Comparison of ENCODE assay signal across 1 cellular context in genomic region chr1:236757640-236758039, GRCh38.
A peak's percentile ranks its signal among the peaks of the same experiment; 100 is the strongest.
TF ChIP-seq lines count a peak whose summit lies in the region.

No MANE protein-coding gene starts in this region.

TF ChIP-seq in HepG2, 621 proteins besides CTCF, POLR2A, EP300 and RAD21 (continued from another document and continues in another):
- no peak for TF ChIP-seq ETS1 (CRISPR knock-in tag; IDR thresholded peaks at IDR 0.05)
- no peak for TF ChIP-seq ZNF703 (CRISPR knock-in tag; IDR thresholded peaks at IDR 0.05; ENCODE audit: borderline replicate concordance)
- TF ChIP-seq ZNF687 (CRISPR knock-in tag; IDR thresholded peaks at IDR 0.05): no peak
- no peak for TF ChIP-seq ZNF704 (CRISPR knock-in tag; IDR thresholded peaks at IDR 0.05; ENCODE audit: borderline replicate concordance)
- TF ChIP-seq ZSCAN25 (CRISPR knock-in tag; IDR thresholded peaks at IDR 0.05): no peak
- no peak for TF ChIP-seq SRF (IDR thresholded peaks at IDR 0.05; ENCODE audit: low read depth, low read length)
- 0 out of 2 replicates have a peak, but pooled peaks have one; percentile 11 for TF ChIP-seq CEBPG (CRISPR knock-in tag; IDR thresholded peaks at IDR 0.05)
- TF ChIP-seq CBFB (CRISPR knock-in tag; IDR thresholded peaks at IDR 0.05): no peak
- 0 out of 2 replicates have a peak, but pooled peaks have one; percentile 29 for TF ChIP-seq NCOA2 (CRISPR knock-in tag; IDR thresholded peaks at IDR 0.05)
- no peak for TF ChIP-seq GPBP1L1 (CRISPR knock-in tag; IDR thresholded peaks at IDR 0.05)
- no peak for TF ChIP-seq ERF (CRISPR knock-in tag; IDR thresholded peaks at IDR 0.05)
- TF ChIP-seq ZC3H4 (CRISPR knock-in tag; IDR thresholded peaks at IDR 0.05; ENCODE audit: borderline replicate concordance): no peak
- TF ChIP-seq ZNF577 (CRISPR knock-in tag; IDR thresholded peaks at IDR 0.05; ENCODE audit: borderline replicate concordance, low read depth): no peak
- no peak for TF ChIP-seq MIER2 (CRISPR knock-in tag; IDR thresholded peaks at IDR 0.05)
- no peak for TF ChIP-seq ELF1 (CRISPR knock-in tag; IDR thresholded peaks at IDR 0.05)
- TF ChIP-seq DZIP1 (CRISPR knock-in tag; IDR thresholded peaks at IDR 0.05): no peak
- no peak for TF ChIP-seq JDP2 (CRISPR knock-in tag; IDR thresholded peaks at IDR 0.05; ENCODE audit: borderline replicate concordance)
- no peak for TF ChIP-seq ZBED4 (CRISPR knock-in tag; IDR thresholded peaks at IDR 0.05; ENCODE audit: borderline replicate concordance)
- TF ChIP-seq ZNF3 (CRISPR knock-in tag; IDR thresholded peaks at IDR 0.05): no peak
- no peak for TF ChIP-seq CENPBD1 (CRISPR knock-in tag; IDR thresholded peaks at IDR 0.05; ENCODE audit: borderline replicate concordance, low read depth)
- TF ChIP-seq NFIC (IDR thresholded peaks at IDR 0.05; ENCODE audit: low read length): no peak
- no peak for TF ChIP-seq THAP11 (CRISPR knock-in tag; IDR thresholded peaks at IDR 0.05)
- no peak for TF ChIP-seq NFRKB (IDR thresholded peaks at IDR 0.05)
- TF ChIP-seq SRSF4 (IDR thresholded peaks at IDR 0.05; ENCODE audit: low read depth, low read length, poor library complexity, severe bottlenecking): no peak
- TF ChIP-seq NFYB (CRISPR knock-in tag; IDR thresholded peaks at IDR 0.05): no peak
- TF ChIP-seq ZNF546 (CRISPR knock-in tag; conservative IDR thresholded peaks at IDR 0.05): no peak
- TF ChIP-seq ZNF564 (CRISPR knock-in tag; IDR thresholded peaks at IDR 0.05): no peak
- TF ChIP-seq, protein P1, sequence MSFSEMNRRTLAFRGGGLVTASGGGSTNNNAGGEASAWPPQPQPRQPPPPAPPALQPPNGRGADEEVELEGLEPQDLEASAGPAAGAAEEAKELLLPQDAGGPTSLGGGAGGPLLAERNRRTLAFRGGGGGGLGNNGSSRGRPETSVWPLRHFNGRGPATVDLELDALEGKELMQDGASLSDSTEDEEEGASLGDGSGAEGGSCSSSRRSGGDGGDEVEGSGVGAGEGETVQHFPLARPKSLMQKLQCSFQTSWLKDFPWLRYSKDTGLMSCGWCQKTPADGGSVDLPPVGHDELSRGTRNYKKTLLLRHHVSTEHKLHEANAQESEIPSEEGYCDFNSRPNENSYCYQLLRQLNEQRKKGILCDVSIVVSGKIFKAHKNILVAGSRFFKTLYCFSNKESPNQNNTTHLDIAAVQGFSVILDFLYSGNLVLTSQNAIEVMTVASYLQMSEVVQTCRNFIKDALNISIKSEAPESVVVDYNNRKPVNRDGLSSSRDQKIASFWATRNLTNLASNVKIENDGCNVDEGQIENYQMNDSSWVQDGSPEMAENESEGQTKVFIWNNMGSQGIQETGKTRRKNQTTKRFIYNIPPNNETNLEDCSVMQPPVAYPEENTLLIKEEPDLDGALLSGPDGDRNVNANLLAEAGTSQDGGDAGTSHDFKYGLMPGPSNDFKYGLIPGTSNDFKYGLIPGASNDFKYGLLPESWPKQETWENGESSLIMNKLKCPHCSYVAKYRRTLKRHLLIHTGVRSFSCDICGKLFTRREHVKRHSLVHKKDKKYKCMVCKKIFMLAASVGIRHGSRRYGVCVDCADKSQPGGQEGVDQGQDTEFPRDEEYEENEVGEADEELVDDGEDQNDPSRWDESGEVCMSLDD (CRISPR knock-in tag; IDR thresholded peaks at IDR 0.05; ENCODE audit: borderline replicate concordance): no peak
- no peak for TF ChIP-seq AGO1 (IDR thresholded peaks at IDR 0.05; ENCODE audit: low read depth, low read length, poor library complexity, severe bottlenecking)
- TF ChIP-seq TSC22D2 (CRISPR knock-in tag; IDR thresholded peaks at IDR 0.05; ENCODE audit: borderline replicate concordance): no peak
- peak; percentile 41 for TF ChIP-seq ASH2L (IDR thresholded peaks at IDR 0.05; ENCODE audit: insufficient read length, low read depth, low read length)
- TF ChIP-seq, protein P2, sequence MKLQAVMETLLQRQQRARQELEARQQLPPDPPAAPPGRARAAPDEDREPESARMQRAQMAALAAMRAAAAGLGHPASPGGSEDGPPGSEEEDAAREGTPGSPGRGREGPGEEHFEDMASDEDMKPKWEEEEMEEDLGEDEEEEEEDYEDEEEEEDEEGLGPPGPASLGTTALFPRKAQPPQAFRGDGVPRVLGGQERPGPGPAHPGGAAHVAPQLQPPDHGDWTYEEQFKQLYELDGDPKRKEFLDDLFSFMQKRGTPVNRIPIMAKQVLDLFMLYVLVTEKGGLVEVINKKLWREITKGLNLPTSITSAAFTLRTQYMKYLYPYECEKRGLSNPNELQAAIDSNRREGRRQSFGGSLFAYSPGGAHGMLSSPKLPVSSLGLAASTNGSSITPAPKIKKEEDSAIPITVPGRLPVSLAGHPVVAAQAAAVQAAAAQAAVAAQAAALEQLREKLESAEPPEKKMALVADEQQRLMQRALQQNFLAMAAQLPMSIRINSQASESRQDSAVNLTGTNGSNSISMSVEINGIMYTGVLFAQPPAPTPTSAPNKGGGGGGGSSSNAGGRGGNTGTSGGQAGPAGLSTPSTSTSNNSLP (IDR thresholded peaks at IDR 0.05; ENCODE audit: low read depth, low read length): peak; percentile 46; the same call in 1 of the 2 replicates
- TF ChIP-seq ZNF207 (IDR thresholded peaks at IDR 0.05; ENCODE audit: borderline replicate concordance): no peak
- no peak for TF ChIP-seq ZFP82 (CRISPR knock-in tag; IDR thresholded peaks at IDR 0.05; ENCODE audit: borderline replicate concordance)
- TF ChIP-seq SNAPC2 (CRISPR knock-in tag; IDR thresholded peaks at IDR 0.05): no peak
- TF ChIP-seq ATM (IDR thresholded peaks at IDR 0.05; ENCODE audit: borderline replicate concordance): no peak
- no peak for TF ChIP-seq RAD51 (IDR thresholded peaks at IDR 0.05; ENCODE audit: borderline replicate concordance)
- no peak for TF ChIP-seq RCOR2 (CRISPR knock-in tag; IDR thresholded peaks at IDR 0.05)
- no peak for TF ChIP-seq PCBP2 (optimal IDR thresholded peaks at IDR 0.05; ENCODE audit: low read depth, low read length, poor library complexity, severe bottlenecking)
- TF ChIP-seq ZNF282 (IDR thresholded peaks at IDR 0.05; ENCODE audit: partially characterized antibody): no peak
- no peak for TF ChIP-seq CERS6 (CRISPR knock-in tag; IDR thresholded peaks at IDR 0.05)
